In the genomic region with DNA sequence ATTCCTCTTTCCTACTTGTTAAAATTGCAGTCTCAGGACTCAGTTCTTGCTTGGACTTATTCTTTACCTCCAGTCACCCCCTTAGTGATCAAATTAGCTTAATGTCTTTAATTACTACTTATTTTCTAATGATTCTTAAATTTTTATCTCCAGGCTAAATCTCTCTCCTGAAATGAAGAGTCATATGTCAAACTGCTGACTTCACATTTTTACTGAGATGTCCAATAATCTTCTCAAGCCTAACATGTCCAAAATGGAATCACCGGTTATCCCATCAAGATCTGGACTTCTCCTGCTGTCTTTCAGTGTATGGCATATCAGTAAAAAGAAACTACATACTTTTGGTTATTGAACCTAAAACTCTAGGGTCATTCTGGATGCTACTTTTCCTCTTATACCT, we compare ENCODE assay signal across 3 cellular contexts.
TF ChIP-seq lines count a peak whose summit lies in the region.

No MANE protein-coding gene starts in this region.

TF ChIP-seq in HepG2, 621 proteins besides CTCF, POLR2A, EP300 and RAD21:
- TF ChIP-seq MAFF (IDR thresholded peaks at IDR 0.05; ENCODE audit: low read depth, low read length): peak; percentile 80
- peak; percentile 62 to 83 for TF ChIP-seq MAFK (conservative IDR thresholded peaks at IDR 0.05 in 1 of 2, IDR thresholded peaks at IDR 0.05 in 1 of 2; ENCODE audit: low read length in 2 of 2)
- TF ChIP-seq, protein P1, sequence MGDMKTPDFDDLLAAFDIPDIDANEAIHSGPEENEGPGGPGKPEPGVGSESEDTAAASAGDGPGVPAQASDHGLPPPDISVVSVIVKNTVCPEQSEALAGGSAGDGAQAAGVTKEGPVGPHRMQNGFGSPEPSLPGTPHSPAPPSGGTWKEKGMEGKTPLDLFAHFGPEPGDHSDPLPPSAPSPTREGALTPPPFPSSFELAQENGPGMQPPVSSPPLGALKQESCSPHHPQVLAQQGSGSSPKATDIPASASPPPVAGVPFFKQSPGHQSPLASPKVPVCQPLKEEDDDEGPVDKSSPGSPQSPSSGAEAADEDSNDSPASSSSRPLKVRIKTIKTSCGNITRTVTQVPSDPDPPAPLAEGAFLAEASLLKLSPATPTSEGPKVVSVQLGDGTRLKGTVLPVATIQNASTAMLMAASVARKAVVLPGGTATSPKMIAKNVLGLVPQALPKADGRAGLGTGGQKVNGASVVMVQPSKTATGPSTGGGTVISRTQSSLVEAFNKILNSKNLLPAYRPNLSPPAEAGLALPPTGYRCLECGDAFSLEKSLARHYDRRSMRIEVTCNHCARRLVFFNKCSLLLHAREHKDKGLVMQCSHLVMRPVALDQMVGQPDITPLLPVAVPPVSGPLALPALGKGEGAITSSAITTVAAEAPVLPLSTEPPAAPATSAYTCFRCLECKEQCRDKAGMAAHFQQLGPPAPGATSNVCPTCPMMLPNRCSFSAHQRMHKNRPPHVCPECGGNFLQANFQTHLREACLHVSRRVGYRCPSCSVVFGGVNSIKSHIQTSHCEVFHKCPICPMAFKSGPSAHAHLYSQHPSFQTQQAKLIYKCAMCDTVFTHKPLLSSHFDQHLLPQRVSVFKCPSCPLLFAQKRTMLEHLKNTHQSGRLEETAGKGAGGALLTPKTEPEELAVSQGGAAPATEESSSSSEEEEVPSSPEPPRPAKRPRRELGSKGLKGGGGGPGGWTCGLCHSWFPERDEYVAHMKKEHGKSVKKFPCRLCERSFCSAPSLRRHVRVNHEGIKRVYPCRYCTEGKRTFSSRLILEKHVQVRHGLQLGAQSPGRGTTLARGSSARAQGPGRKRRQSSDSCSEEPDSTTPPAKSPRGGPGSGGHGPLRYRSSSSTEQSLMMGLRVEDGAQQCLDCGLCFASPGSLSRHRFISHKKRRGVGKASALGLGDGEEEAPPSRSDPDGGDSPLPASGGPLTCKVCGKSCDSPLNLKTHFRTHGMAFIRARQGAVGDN (CRISPR knock-in tag; IDR thresholded peaks at IDR 0.05): no peak

TF ChIP-seq in IMR-90, 13 proteins besides CTCF, POLR2A, EP300 and RAD21:
- TF ChIP-seq MAFK (IDR thresholded peaks at IDR 0.05; ENCODE audit: low read depth, low read length) (peak; percentile 86), NFE2L2 (IDR thresholded peaks at IDR 0.05; ENCODE audit: low read depth, low read length) (no peak)

TF ChIP-seq in K562, 482 proteins besides CTCF, POLR2A, EP300 and RAD21:
- peak; percentile 73 for TF ChIP-seq MAFG (tag; conservative IDR thresholded peaks at IDR 0.05)
- no peak for TF ChIP-seq ELF1 (tag; IDR thresholded peaks at IDR 0.05)
- peak; percentile 69 for TF ChIP-seq C11orf30 (IDR thresholded peaks at IDR 0.05; ENCODE audit: low read depth)
- TF ChIP-seq, protein P2, sequence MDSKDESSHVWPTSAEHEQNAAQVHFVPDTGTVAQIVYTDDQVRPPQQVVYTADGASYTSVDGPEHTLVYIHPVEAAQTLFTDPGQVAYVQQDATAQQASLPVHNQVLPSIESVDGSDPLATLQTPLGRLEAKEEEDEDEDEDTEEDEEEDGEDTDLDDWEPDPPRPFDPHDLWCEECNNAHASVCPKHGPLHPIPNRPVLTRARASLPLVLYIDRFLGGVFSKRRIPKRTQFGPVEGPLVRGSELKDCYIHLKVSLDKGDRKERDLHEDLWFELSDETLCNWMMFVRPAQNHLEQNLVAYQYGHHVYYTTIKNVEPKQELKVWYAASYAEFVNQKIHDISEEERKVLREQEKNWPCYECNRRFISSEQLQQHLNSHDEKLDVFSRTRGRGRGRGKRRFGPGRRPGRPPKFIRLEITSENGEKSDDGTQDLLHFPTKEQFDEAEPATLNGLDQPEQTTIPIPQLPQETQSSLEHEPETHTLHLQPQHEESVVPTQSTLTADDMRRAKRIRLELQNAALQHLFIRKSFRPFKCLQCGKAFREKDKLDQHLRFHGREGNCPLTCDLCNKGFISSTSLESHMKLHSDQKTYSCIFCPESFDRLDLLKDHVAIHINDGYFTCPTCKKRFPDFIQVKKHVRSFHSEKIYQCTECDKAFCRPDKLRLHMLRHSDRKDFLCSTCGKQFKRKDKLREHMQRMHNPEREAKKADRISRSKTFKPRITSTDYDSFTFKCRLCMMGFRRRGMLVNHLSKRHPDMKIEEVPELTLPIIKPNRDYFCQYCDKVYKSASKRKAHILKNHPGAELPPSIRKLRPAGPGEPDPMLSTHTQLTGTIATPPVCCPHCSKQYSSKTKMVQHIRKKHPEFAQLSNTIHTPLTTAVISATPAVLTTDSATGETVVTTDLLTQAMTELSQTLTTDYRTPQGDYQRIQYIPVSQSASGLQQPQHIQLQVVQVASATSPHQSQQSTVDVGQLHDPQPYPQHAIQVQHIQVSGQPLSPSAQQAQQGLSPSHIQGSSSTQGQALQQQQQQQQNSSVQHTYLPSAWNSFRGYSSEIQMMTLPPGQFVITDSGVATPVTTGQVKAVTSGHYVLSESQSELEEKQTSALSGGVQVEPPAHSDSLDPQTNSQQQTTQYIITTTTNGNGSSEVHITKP (IDR thresholded peaks at IDR 0.05; ENCODE audit: partially characterized antibody): no peak
- TF ChIP-seq MAFK (IDR thresholded peaks at IDR 0.05; ENCODE audit: low read length): peak; percentile 65; the same call in 1 of the 2 replicates
- TF ChIP-seq CEBPG (CRISPR knock-in tag; IDR thresholded peaks at IDR 0.05): no peak
- TF ChIP-seq CEBPG (tag; conservative IDR thresholded peaks at IDR 0.05 in 1 of 2, IDR thresholded peaks at IDR 0.05 in 1 of 2): no peak
- TF ChIP-seq ZNF316 (IDR thresholded peaks at IDR 0.05): peak; percentile 87
- TF ChIP-seq MAFF (IDR thresholded peaks at IDR 0.05; ENCODE audit: low read length): peak; percentile 67
TF ChIP-seq in K562: peak in this region for 5.
